In genomic region chr3:50164481-50164880, GRCh38 we compare ENCODE assay signal across 21 cellular contexts. TPM values are rescaled to one million over a fixed set of nuclear protein-coding genes. Genes with fewer than 3 reads are reported as not detected.
DNase-seq lines count a peak whose midpoint lies in the region; ATAC-seq and TF ChIP-seq lines count a peak whose summit lies in the region.
"Had no signal": no experiment of that assay in that cellular context is flagged by ENCODE, and none has a peak within 500 bp of the region (broad histone marks: within the 10 kb centered on the region; RNA-seq: fewer than 3 reads in every experiment).

No MANE protein-coding gene starts in this region.

- TF ChIP-seq EP300 in stomach (IDR thresholded peaks at IDR 0.05) = no peak

- CTCF ChIA-PET in MCF 10A (lab: Yijun Ruan, JAX) = interaction anchor here (0.8 to 3.9 kb wide), 8 partner anchors 14 to 110 kb away, joined by 3 to 23 read pairs (median 4); no protein-coding TSS in a partner anchor

- no peak for TF ChIP-seq POLR2A in stomach (IDR thresholded peaks at IDR 0.05)

- no TSS peak for BruUV-seq in MCF 10A (replicated peaks; lab: Mats Ljungman, UMichigan)

- WGBS in stomach, 5 donors = 20 to 58% (median 36%) methylated on average over 1 of the region's 1 CpG

- H3K27ac ChIP-seq in lower lobe of right lung (peak overlapping the region; percentile 76), stomach (peak overlapping the region in 4 of 5 donors; percentile 78 to 90 (median 86))
- H3K27ac ChIP-seq: pancreas, SJSA1 had no signal

- TF ChIP-seq CTCF in HFFc6 (IDR thresholded peaks at IDR 0.05) (no peak), MCF 10A (IDR thresholded peaks at IDR 0.05; ENCODE audit: unreplicated experiment) (no peak), lower lobe of right lung (IDR thresholded peaks at IDR 0.05) (no peak), stomach (IDR thresholded peaks at IDR 0.05) (no peak)

- POLR2A ChIA-PET in MCF 10A (lab: Yijun Ruan, JAX) = interaction anchor here (0.7 to 3.1 kb wide), 9 partner anchors 8 to 1335 kb away, joined by 3 to 44 read pairs (median 4); partner anchors contain the start of genes DCAF1, GNAT1 and IFRD2

- no peaks in the 10 kb centered on the region for H3K27me3 ChIP-seq in lower lobe of right lung (ENCODE audit: low read depth)
- H3K27me3 ChIP-seq in stomach = no peaks in the 10 kb centered on the region
- H3K27me3 ChIP-seq: pancreas, SJSA1 had no signal

- H3K9me3 Mint-ChIP-seq in HFFc6 = no peaks in the 10 kb centered on the region
- H3K9me3 Mint-ChIP-seq in MCF 10A (ENCODE audit: unreplicated experiment) = no peaks in the 10 kb centered on the region
- H3K9me3 Mint-ChIP-seq: activated naive CD8-positive, alpha-beta T cell treated with anti-CD3 and anti-CD28 coated beads for 36 hours; CD4-positive, alpha-beta T cell; dendritic cell treated with granulocyte-macrophage colony-stimulating factor and Interleukin-4, amounts not matched to agents 40 ng/mL and 50 ng/mL, for 4 days had no signal

- DNase-seq in HFFc6 = no peak
- DNase-seq in MCF 10A (ENCODE audit: unreplicated experiment) = no peak
- no peak for DNase-seq in lower lobe of right lung
- DNase-seq in stomach = no peak
- DNase-seq in SKM-1 (lab: John Stamatoyannopoulos, UW; ENCODE audit: unreplicated experiment) = no peak
- DNase-seq in GM19240 (ENCODE audit: insufficient read length, low spot score) = no peak
- DNase-seq: activated CD8-positive, alpha-beta memory T cell treated with anti-CD3 and anti-CD28 coated beads, Interleukin-2, amount 10 ng/mL, durations not matched to agents 7 days and 5 days; activated naive CD8-positive, alpha-beta T cell treated with anti-CD3 and anti-CD28 coated beads for 36 hours; CD4-positive, alpha-beta T cell; NCI-H1436; NCI-H526 treated with DMSO at 0.1 percent for 48 hours; stimulated activated CD4-positive, alpha-beta T cell treated with anti-CD3 and anti-CD28 coated beads, Interleukin-4, amount 100 ng/mL, for 1 hour; stimulated activated naive CD4-positive, alpha-beta T cell treated with Interleukin-2 at 50 U/mL for 16 hours had no signal

- H3K27me3 Mint-ChIP-seq in HFFc6 (ENCODE audit: insufficient read depth) (no peaks in the 10 kb centered on the region), MCF 10A (ENCODE audit: insufficient read depth, unreplicated experiment) (no peaks in the 10 kb centered on the region)
- H3K27me3 Mint-ChIP-seq: activated CD8-positive, alpha-beta memory T cell treated with anti-CD3 and anti-CD28 coated beads, Interleukin-2, amount 10 ng/mL, durations not matched to agents 7 days and 5 days; activated naive CD8-positive, alpha-beta T cell treated with anti-CD3 and anti-CD28 coated beads for 36 hours; CD4-positive, alpha-beta T cell had no signal

- H3K36me3 Mint-ChIP-seq in HFFc6 (ENCODE audit: low read depth) (no peaks in the 10 kb centered on the region), MCF 10A (ENCODE audit: insufficient read depth, unreplicated experiment) (peaks cover 35% of the 10 kb centered on the region)
- H3K36me3 Mint-ChIP-seq: activated CD8-positive, alpha-beta memory T cell treated with anti-CD3 and anti-CD28 coated beads, Interleukin-2, amount 10 ng/mL, durations not matched to agents 7 days and 5 days; activated naive CD8-positive, alpha-beta T cell treated with anti-CD3 and anti-CD28 coated beads for 36 hours had no signal

- no peak for ATAC-seq in lower lobe of right lung
- no peak for ATAC-seq in GM21360 (IDR thresholded peaks at IDR 0.05; ENCODE audit: unreplicated experiment)
- no peak for ATAC-seq in HG03097 (IDR thresholded peaks at IDR 0.05; ENCODE audit: low FRiP score, unreplicated experiment)
- ATAC-seq: activated CD8-positive, alpha-beta memory T cell treated with anti-CD3 and anti-CD28 coated beads, Interleukin-2, amount 10 ng/mL, durations not matched to agents 7 days and 5 days had no signal

- H3K36me3 ChIP-seq in lower lobe of right lung (peaks cover 3% of the 10 kb centered on the region), stomach (no peaks in the 10 kb centered on the region)
- H3K36me3 ChIP-seq: pancreas, SJSA1 had no signal

- H3K27ac Mint-ChIP-seq in HFFc6 (peak overlapping the region; percentile 71), MCF 10A (ENCODE audit: low read depth, unreplicated experiment) (peak overlapping the region; percentile 82)
- H3K27ac Mint-ChIP-seq: activated CD8-positive, alpha-beta memory T cell treated with anti-CD3 and anti-CD28 coated beads, Interleukin-2, amount 10 ng/mL, durations not matched to agents 7 days and 5 days; activated naive CD8-positive, alpha-beta T cell treated with anti-CD3 and anti-CD28 coated beads for 36 hours; CD4-positive, alpha-beta T cell; dendritic cell treated with granulocyte-macrophage colony-stimulating factor and Interleukin-4, amounts not matched to agents 40 ng/mL and 50 ng/mL, for 4 days had no signal

- H3K4me1 Mint-ChIP-seq in HFFc6 (ENCODE audit: low read depth) (peaks cover 76% of the 10 kb centered on the region), MCF 10A (ENCODE audit: insufficient read depth, unreplicated experiment) (peaks cover 79% of the 10 kb centered on the region)
- H3K4me1 Mint-ChIP-seq: activated CD8-positive, alpha-beta memory T cell treated with anti-CD3 and anti-CD28 coated beads, Interleukin-2, amount 10 ng/mL, durations not matched to agents 7 days and 5 days; activated naive CD8-positive, alpha-beta T cell treated with anti-CD3 and anti-CD28 coated beads for 36 hours had no signal

- intact Hi-C loops in MCF 10A (cut with micrococcal nuclease) = no loop called here
- intact Hi-C loops in lower lobe of right lung (cut with DNase I) = no loop called here
- intact Hi-C loops in stomach (cut with DNase I; ENCODE audit: low total_unique reads) = no loop called here

- H3K4me3 ChIP-seq in lower lobe of right lung (no peak overlapping the region), stomach (peak overlapping the region in 1 of 4 donors; percentile 18)
- H3K4me3 ChIP-seq: pancreas, SJSA1 had no signal

- H3K4me3 Mint-ChIP-seq in HFFc6 = peak overlapping the region; percentile 66
- H3K4me3 Mint-ChIP-seq in MCF 10A (ENCODE audit: unreplicated experiment) = peak overlapping the region; percentile 57
- H3K4me3 Mint-ChIP-seq: activated CD8-positive, alpha-beta memory T cell treated with anti-CD3 and anti-CD28 coated beads, Interleukin-2, amount 10 ng/mL, durations not matched to agents 7 days and 5 days; activated naive CD8-positive, alpha-beta T cell treated with anti-CD3 and anti-CD28 coated beads for 36 hours; CD4-positive, alpha-beta T cell; dendritic cell treated with granulocyte-macrophage colony-stimulating factor and Interleukin-4, amounts not matched to agents 40 ng/mL and 50 ng/mL, for 4 days had no signal

- H3K9me3 ChIP-seq in lower lobe of right lung (no peaks in the 10 kb centered on the region), stomach (no peaks in the 10 kb centered on the region)
- H3K9me3 ChIP-seq: pancreas, SJSA1 had no signal

- H3K4me1 ChIP-seq in lower lobe of right lung (peaks cover 96% of the 10 kb centered on the region), stomach (peaks cover 100% of the 10 kb centered on the region in 4 donors)
- H3K4me1 ChIP-seq: SJSA1 had no signal

RNA-seq across cellular contexts. Expression of gene SEMA3F, which starts 9.4 kb away (rescaled TPM):
- total RNA-seq in HFFc6 (2021; fragmentation: NEBNext Ultra II Directional; extraction: Animal tissue kit (Norgen Biotek cat#: 25700)) = 10 to 100 TPM; 20.5 to 35.6 (median 22.8) TPM
- total RNA-seq in MCF 10A (2022) (34.6 and 51.5 TPM in 2 replicates), lower lobe of right lung (44.7 TPM), stomach (10 to 100 TPM; 11.9 to 34.5 (median 31.2) TPM)
- 10 to 100 TPM in 2 of 3 donors, 1 to 10 TPM in 1; 8.9 to 33.8 (median 14.6) TPM for polyA plus RNA-seq in stomach

RNA-seq across cellular contexts. Expression of gene GNAT1, which starts 26.9 kb away (rescaled TPM):
- not detected for total RNA-seq in HFFc6 (2021; fragmentation: NEBNext Ultra II Directional; extraction: Animal tissue kit (Norgen Biotek cat#: 25700))
- 0.49 TPM in 1 of 2 replicates, not detected in the other for total RNA-seq in MCF 10A (2022)
- not detected for total RNA-seq in lower lobe of right lung
- not detected for total RNA-seq in stomach
- polyA plus RNA-seq in stomach = not detected
- total RNA-seq: activated CD8-positive, alpha-beta memory T cell treated with anti-CD3 and anti-CD28 coated beads, Interleukin-2, amount 10 ng/mL, durations not matched to agents 7 days and 5 days; G401; glomerular endothelial cell; pancreas; SJSA1 had no signal
- polyA plus RNA-seq: liver, pancreas had no signal

RNA-seq across cellular contexts. Expression of gene SLC38A3, which starts 40.6 kb away (rescaled TPM):
- total RNA-seq in HFFc6 (2021; fragmentation: NEBNext Ultra II Directional; extraction: Animal tissue kit (Norgen Biotek cat#: 25700)) = under 1 TPM in 2 of 6 experiments, not detected in 4; 0.16 to 0.24 TPM
- total RNA-seq in MCF 10A (2022) = not detected in 2 replicates
- not detected for total RNA-seq in lower lobe of right lung
- total RNA-seq in stomach = 1 to 10 TPM in 1 of 5 donors, not detected in 4; 3.1 TPM
- 1 to 10 TPM in 1 of 3 donors, under 1 TPM in 2; 0.15 to 1.1 (median 0.93) TPM for polyA plus RNA-seq in stomach
- total RNA-seq: activated CD8-positive, alpha-beta memory T cell treated with anti-CD3 and anti-CD28 coated beads, Interleukin-2, amount 10 ng/mL, durations not matched to agents 7 days and 5 days; glomerular endothelial cell; SJSA1 had no signal
